In genomic region chr4:38951598-38951997, GRCh38 we compare ENCODE assay signal across 20 cellular contexts.
DNase-seq lines count a peak whose midpoint lies in the region; ATAC-seq and TF ChIP-seq lines count a peak whose summit lies in the region.
"Had no signal": no experiment of that assay in that cellular context is flagged by ENCODE, and none has a peak within 500 bp of the region (broad histone marks: within the 10 kb centered on the region; RNA-seq: fewer than 3 reads in every experiment).

No MANE protein-coding gene starts in this region.

- peak overlapping the region; percentile 70 for H2BK5ac ChIP-seq in IMR-90 (ENCODE audit: low read depth, low read length, poor library complexity, severe bottlenecking)

- H2AK9ac ChIP-seq in IMR-90 (replicated peaks; ENCODE audit: low read depth, low read length, poor library complexity) = no peak overlapping the region

- no peaks in the 10 kb centered on the region for H3K36me3 Mint-ChIP-seq in CD4-positive, alpha-beta memory T cell
- H3K36me3 Mint-ChIP-seq in activated T-helper 17 cell treated with anti-CD3 and anti-CD28 coated beads, Interleukin-2, amount 50 U/mL, for 72 hours (ENCODE audit: low read depth) = no peaks in the 10 kb centered on the region
- H3K36me3 Mint-ChIP-seq in nephron progenitor cell (ENCODE audit: low read depth) = no peaks in the 10 kb centered on the region
- no peaks in the 10 kb centered on the region for H3K36me3 Mint-ChIP-seq in GM23338 (ENCODE audit: low read depth)

- H3K27ac Mint-ChIP-seq in CD4-positive, alpha-beta memory T cell = peak overlapping the region in 6 of 7 donors; percentile 20 to 85 (median 56)
- no peak overlapping the region for H3K27ac Mint-ChIP-seq in activated T-helper 17 cell treated with anti-CD3 and anti-CD28 coated beads, Interleukin-2, amount 50 U/mL, for 72 hours
- H3K27ac Mint-ChIP-seq in nephron progenitor cell (peak overlapping the region; percentile 3), GM23338 (no peak overlapping the region)
- H3K27ac Mint-ChIP-seq: B cell had no signal

- peak overlapping the region; percentile 19; the same call in 1 of the 2 replicates for H3K9ac ChIP-seq in IMR-90 (ENCODE audit: low read depth, low read length)

- POLR2A ChIA-PET in CD4-positive, alpha-beta memory T cell (lab: Charles Lee; ENCODE audit: partially characterized antibody) = interaction anchor here (0.6 kb wide), 1 partner anchor 507 kb away, joined by 3 read pairs; the partner anchor contains the start of genes LIAS and RPL9
- POLR2A ChIA-PET in IMR-90 (lab: Charles Lee; ENCODE audit: unreplicated experiment) = interaction anchor here (0.9 kb wide), 1 partner anchor 93 kb away, joined by 4 read pairs; no protein-coding TSS in a partner anchor

- H3K14ac ChIP-seq in IMR-90 (replicated peaks; ENCODE audit: low read depth, low read length) = peak overlapping the region; percentile 72

- no TSS peak for BruUV-seq in IMR-90 (replicated peaks; lab: Mats Ljungman, UMichigan)

- no peaks in the 10 kb centered on the region for H3K9me3 ChIP-seq in CD4-positive, alpha-beta memory T cell (ENCODE audit: control insufficient read depth in 1 of 2, low read length in 2 of 2)
- H3K9me3 ChIP-seq in IMR-90 (ENCODE audit: control insufficient read depth, insufficient read depth, low read length) = no peaks in the 10 kb centered on the region
- H3K9me3 ChIP-seq: A549, HAP-1, SJCRH30 had no signal

- H2BK20ac ChIP-seq in IMR-90 (ENCODE audit: low read depth, low read length) = peak overlapping the region; percentile 85

- CTCF ChIA-PET in CD4-positive, alpha-beta memory T cell (lab: Charles Lee; ENCODE audit: partially characterized antibody) = no interaction called here
- CTCF ChIA-PET in IMR-90 (lab: Yijun Ruan, JAX) = interaction anchor here (1.4 kb wide), 1 partner anchor 183 kb away, joined by 3 read pairs; no protein-coding TSS in a partner anchor

- peaks cover 21% of the 10 kb centered on the region for H3K4me1 ChIP-seq in CD4-positive, alpha-beta memory T cell (ENCODE audit: insufficient read depth, low read length)
- H3K4me1 ChIP-seq in IMR-90 (ENCODE audit: control insufficient read depth, insufficient read depth, low read length) (peaks cover 20% of the 10 kb centered on the region), GM23338 (ENCODE audit: insufficient read depth) (no peaks in the 10 kb centered on the region)

- H4K20me1 ChIP-seq in IMR-90 (ENCODE audit: insufficient read depth, low read length) (no peaks in the 10 kb centered on the region), GM23338 (replicated peaks; ENCODE audit: insufficient read depth) (no peaks in the 10 kb centered on the region)

- H3K27me3 ChIP-seq in CD4-positive, alpha-beta memory T cell (ENCODE audit: insufficient read depth, low read length) = no peaks in the 10 kb centered on the region
- no peaks in the 10 kb centered on the region for H3K27me3 ChIP-seq in IMR-90 (ENCODE audit: control insufficient read depth, insufficient read depth, low read length)
- no peaks in the 10 kb centered on the region for H3K27me3 ChIP-seq in GM23338 (ENCODE audit: insufficient read depth)
- H3K27me3 ChIP-seq: SJCRH30 had no signal

- in situ Hi-C loops in IMR-90 (cut with MboI; ENCODE audit: low sequenced_read_pairs) = no loop called here

- no peaks in the 10 kb centered on the region for H3K79me2 ChIP-seq in GM23338 (replicated peaks; ENCODE audit: insufficient read depth)

- H3K4me1 Mint-ChIP-seq in CD4-positive, alpha-beta memory T cell = peaks cover 18 to 25% (median 21%) of the 10 kb centered on the region in 4 donors
- peaks cover 21% of the 10 kb centered on the region for H3K4me1 Mint-ChIP-seq in activated T-helper 17 cell treated with anti-CD3 and anti-CD28 coated beads, Interleukin-2, amount 50 U/mL, for 72 hours
- H3K4me1 Mint-ChIP-seq in nephron progenitor cell = peaks cover 62% of the 10 kb centered on the region
- peaks cover 2% of the 10 kb centered on the region; the same call in 1 of the 3 replicates for H3K4me1 Mint-ChIP-seq in GM23338

- no peak for TF ChIP-seq POLR2A in IMR-90 (IDR thresholded peaks at IDR 0.05; ENCODE audit: low read depth, low read length)

- peaks cover 0 to 12% of the 10 kb centered on the region in 2 experiments; a peak in 2 of 4 replicates for H3K79me1 ChIP-seq in IMR-90 (ENCODE audit: low read depth in 1 of 2, low read length in 2 of 2)

- H4K8ac ChIP-seq in IMR-90 (ENCODE audit: low read depth in 2 of 2, low read length in 2 of 2) = peak overlapping the region; percentile 6 to 72; a peak in 3 of 4 replicates

- no peak overlapping the region for H3K4me3 ChIP-seq in CD4-positive, alpha-beta memory T cell (ENCODE audit: low read length in 2 of 2)
- H3K4me3 ChIP-seq in IMR-90 (ENCODE audit: insufficient read depth, low read depth, low read length) = no peak overlapping the region
- no peak overlapping the region for H3K4me3 ChIP-seq in GM23338
- H3K4me3 ChIP-seq: A549, HAP-1, SJCRH30 had no signal

- peaks cover 7% of the 10 kb centered on the region for H3K9me1 ChIP-seq in IMR-90 (ENCODE audit: insufficient read depth, low read length)

- no peak overlapping the region for H3K27ac ChIP-seq in CD4-positive, alpha-beta memory T cell (ENCODE audit: low read depth, low read length)
- H3K27ac ChIP-seq in IMR-90 (ENCODE audit: insufficient read depth, low read length) = no peak overlapping the region; the same call in 1 of the 2 replicates
- no peak overlapping the region for H3K27ac ChIP-seq in GM23338 (ENCODE audit: low read depth)
- H3K27ac ChIP-seq: A549, SJCRH30 had no signal

- peak overlapping the region; percentile 18; the same call in 1 of the 2 replicates for H3K18ac ChIP-seq in IMR-90 (ENCODE audit: low read depth, low read length)

- no peaks in the 10 kb centered on the region for H3K9me3 Mint-ChIP-seq in CD4-positive, alpha-beta memory T cell
- H3K9me3 Mint-ChIP-seq in activated T-helper 17 cell treated with anti-CD3 and anti-CD28 coated beads, Interleukin-2, amount 50 U/mL, for 72 hours = no peaks in the 10 kb centered on the region
- H3K9me3 Mint-ChIP-seq in nephron progenitor cell = no peaks in the 10 kb centered on the region
- no peaks in the 10 kb centered on the region for H3K9me3 Mint-ChIP-seq in GM23338

- 0 out of 2 replicates have a peak overlapping the region, but pooled peaks have one; percentile 2 for H3K56ac ChIP-seq in IMR-90 (ENCODE audit: extremely low read depth, insufficient read depth, low read length)

- WGBS in IMR-90 (ENCODE audit: extremely low coverage in 2 of 2, insufficient read length in 1 of 2), 2 experiments = no CpG with 5 or more reads among the region's 2 CpGs

- ATAC-seq in IMR-90 (ENCODE audit: low read depth) = no peak
- ATAC-seq in activated T-helper 17 cell treated with anti-CD3 and anti-CD28 coated beads, Interleukin-2, amount 50 U/mL, for 72 hours (replicated peaks) = peak; percentile 50
- no peak for ATAC-seq in GM23338
- ATAC-seq: A549 had no signal

- H3K9me2 ChIP-seq in GM23338 (ENCODE audit: insufficient read depth) = no peaks in the 10 kb centered on the region

- TF ChIP-seq RAD21 in IMR-90 (IDR thresholded peaks at IDR 0.05; ENCODE audit: low read length) = no peak

- peak overlapping the region; percentile 69; the same call in 1 of the 3 replicates for H2BK15ac ChIP-seq in IMR-90 (ENCODE audit: low read depth, low read length)

- peak overlapping the region; percentile 14; the same call in 1 of the 2 replicates for H4K5ac ChIP-seq in IMR-90 (ENCODE audit: low read depth, low read length)

- H2AK5ac ChIP-seq in IMR-90 (ENCODE audit: low read depth, low read length) = no peak overlapping the region; the same call in 1 of the 2 replicates

- peak overlapping the region; percentile 41; the same call in 1 of the 2 replicates for H3K23ac ChIP-seq in IMR-90 (ENCODE audit: low read depth, low read length)

- no peaks in the 10 kb centered on the region for H3K36me3 ChIP-seq in CD4-positive, alpha-beta memory T cell (ENCODE audit: insufficient read depth, low read length)
- H3K36me3 ChIP-seq in IMR-90 (ENCODE audit: control insufficient read depth, insufficient read depth, low read length) = no peaks in the 10 kb centered on the region
- H3K36me3 ChIP-seq in GM23338 (ENCODE audit: insufficient read depth) = no peaks in the 10 kb centered on the region
- H3K36me3 ChIP-seq: HAP-1, SJCRH30 had no signal

- H2BK120ac ChIP-seq in IMR-90 (ENCODE audit: low read depth, low read length) = peak overlapping the region; percentile 72

- H3K4ac ChIP-seq in IMR-90 (ENCODE audit: low read depth, low read length) = peak overlapping the region; percentile 67; the same call in 1 of the 2 replicates

- H3K4me3 Mint-ChIP-seq in CD4-positive, alpha-beta memory T cell = no peak overlapping the region
- peak overlapping the region; percentile 7 for H3K4me3 Mint-ChIP-seq in activated T-helper 17 cell treated with anti-CD3 and anti-CD28 coated beads, Interleukin-2, amount 50 U/mL, for 72 hours
- H3K4me3 Mint-ChIP-seq in nephron progenitor cell (no peak overlapping the region), GM23338 (no peak overlapping the region)
- H3K4me3 Mint-ChIP-seq: B cell had no signal

- H3K4me2 ChIP-seq in IMR-90 (ENCODE audit: low read depth, low read length) (no peak overlapping the region), GM23338 (no peak overlapping the region)
- H3K4me2 ChIP-seq: A549 had no signal

- no peaks in the 10 kb centered on the region for H3K27me3 Mint-ChIP-seq in CD4-positive, alpha-beta memory T cell
- peaks cover 2% of the 10 kb centered on the region for H3K27me3 Mint-ChIP-seq in activated T-helper 17 cell treated with anti-CD3 and anti-CD28 coated beads, Interleukin-2, amount 50 U/mL, for 72 hours
- H3K27me3 Mint-ChIP-seq in nephron progenitor cell (ENCODE audit: low read depth, poor library complexity) = peaks cover 4% of the 10 kb centered on the region
- peaks cover 2% of the 10 kb centered on the region for H3K27me3 Mint-ChIP-seq in GM23338 (ENCODE audit: insufficient read depth, low read depth, poor library complexity)
- H3K27me3 Mint-ChIP-seq: B cell had no signal

- intact Hi-C loops in CD4-positive, alpha-beta memory T cell (cut with micrococcal nuclease) = no loop called here
- intact Hi-C loops in IMR-90 (cut with micrococcal nuclease) = no loop called here

- TF ChIP-seq CTCF in IMR-90 (conservative IDR thresholded peaks at IDR 0.05; ENCODE audit: low read depth, low read length) (no peak), nephron progenitor cell (IDR thresholded peaks at IDR 0.05) (no peak), GM23338 (conservative IDR thresholded peaks at IDR 0.05; ENCODE audit: low read depth in 2 of 2) (no peak)

- H2AFZ ChIP-seq in IMR-90 (replicated peaks; ENCODE audit: low read length, poor library complexity) (no peak overlapping the region), GM23338 (no peak overlapping the region)

- no peaks in the 10 kb centered on the region for H3F3A ChIP-seq in GM23338 (replicated peaks; ENCODE audit: low read depth)

- no peak for DNase-seq in CD4-positive, alpha-beta memory T cell
- DNase-seq in IMR-90 = no peak
- DNase-seq in nephron progenitor cell = no peak
- no peak for DNase-seq in GM23338 (ENCODE audit: low spot score)
- DNase-seq in C1 segment of cervical spinal cord (lab: John Stamatoyannopoulos, UW) = no peak
- no peak for DNase-seq in mucosa of gallbladder (ENCODE audit: low spot score)
- DNase-seq: EL, Kasumi-1, NCI-H1417, NCI-H1694 treated with DMSO at 0.1 percent for 48 hours, NCI-H2081 treated with DMSO at 0.1 percent for 48 hours, NCI-H2171 treated with DMSO at 0.1 percent for 48 hours, NCI-H524 treated with DMSO at 0.1 percent for 48 hours, NCI-H82, OCI-M1, SJCRH30 had no signal

- dilution Hi-C loops in IMR-90 (cut with HindIII; ENCODE audit: low sequenced_read_pairs, unreplicated experiment) = no loop called here

- H4K91ac ChIP-seq in IMR-90 (ENCODE audit: insufficient read depth, low read depth, low read length) = peak overlapping the region; percentile 60

Comparison
In these comparisons a context has a peak if more than half of its experiments do, and no peak if none do; other contexts are left out.
1. H3K27ac Mint-ChIP-seq: peak in CD4-positive, alpha-beta memory T cell (6 of 7) and nephron progenitor cell (single experiment); none in activated T-helper 17 cell treated with anti-CD3 and anti-CD28 coated beads, Interleukin-2, amount 50 U/mL, for 72 hours (single experiment) and GM23338 (single experiment).